8 cellular contexts compared by ENCODE assay signal in the genomic region with DNA sequence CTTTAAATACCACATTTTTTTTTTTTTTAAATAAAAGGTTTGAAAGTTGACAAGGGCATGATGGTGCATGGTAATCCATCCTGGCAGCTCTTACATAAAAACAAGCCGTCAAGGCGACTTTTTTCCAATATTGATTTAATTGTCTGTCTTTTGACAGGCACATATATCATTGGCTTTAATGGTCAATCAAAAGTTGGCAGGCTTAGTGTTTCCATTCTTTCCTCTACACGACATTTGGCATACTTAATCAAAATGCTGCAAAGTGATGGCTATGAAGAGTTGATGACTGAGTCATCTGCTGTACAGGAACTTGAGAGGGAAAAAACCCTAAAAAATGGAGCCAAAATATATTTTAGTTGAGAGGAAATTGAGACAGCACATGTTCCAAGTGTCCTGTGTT. TPM values are rescaled to one million over a fixed set of nuclear protein-coding genes. Genes with fewer than 3 reads are reported as not detected.
DNase-seq lines count a peak whose midpoint lies in the region; ATAC-seq and TF ChIP-seq lines count a peak whose summit lies in the region.

No MANE protein-coding gene starts in this region.

- H4K5ac ChIP-seq in IMR-90 (ENCODE audit: low read depth, low read length), result no peak overlapping the region

- H3K9me1 ChIP-seq in IMR-90 (ENCODE audit: insufficient read depth, low read length), result 0 out of 2 replicates have a peak, but pooled peaks cover 4% of the 10 kb centered on the region

- H3K4me2 ChIP-seq in BLaER1 treated with 17β-estradiol and CSF1 and Interleukin-3, amounts not matched to agents 10 nM and 100 nM, result peak overlapping the region; percentile 39 to 96 (median 90); a peak in 19 of 22 replicates
- H3K4me2 ChIP-seq in IMR-90 (ENCODE audit: low read depth, low read length), result peak overlapping the region; percentile 51; the same call in 1 of the 2 replicates

- no peak overlapping the region for H2BK5ac ChIP-seq in IMR-90 (ENCODE audit: low read depth, low read length, poor library complexity, severe bottlenecking)

- H3K9me3 ChIP-seq in BLaER1 treated with 17β-estradiol and CSF1 and Interleukin-3, amounts not matched to agents 10 nM and 100 nM (replicated peaks in 1 of 11), result no peaks in the 10 kb centered on the region
- no peaks in the 10 kb centered on the region for H3K9me3 ChIP-seq in IMR-90 (ENCODE audit: control insufficient read depth, insufficient read depth, low read length)
- H3K9me3 ChIP-seq in ascending aorta, result no peaks in the 10 kb centered on the region

- ATAC-seq in IMR-90 (ENCODE audit: low read depth) (no peak), GM21360 (IDR thresholded peaks at IDR 0.05; ENCODE audit: unreplicated experiment) (no peak), HG03139 (IDR thresholded peaks at IDR 0.05; ENCODE audit: unreplicated experiment) (no peak)

- H3K27ac ChIP-seq in BLaER1 treated with 17β-estradiol and CSF1 and Interleukin-3, amounts not matched to agents 10 nM and 100 nM, result no peak overlapping the region
- H3K27ac ChIP-seq in IMR-90 (ENCODE audit: insufficient read depth, low read length) (no peak overlapping the region), ascending aorta (peak overlapping the region; percentile 37 to 38)

- H2AK5ac ChIP-seq in IMR-90 (ENCODE audit: low read depth, low read length), result no peak overlapping the region

- dilution Hi-C loops in IMR-90 (cut with HindIII; ENCODE audit: low sequenced_read_pairs, unreplicated experiment), result no loop called here

- no peak overlapping the region for H2AFZ ChIP-seq in IMR-90 (replicated peaks; ENCODE audit: low read length, poor library complexity)

- no peak overlapping the region for H3K4me3 ChIP-seq in BLaER1 treated with 17β-estradiol and CSF1 and Interleukin-3, amounts not matched to agents 10 nM and 100 nM
- H3K4me3 ChIP-seq in IMR-90 (ENCODE audit: insufficient read depth, low read depth, low read length) (no peak overlapping the region), ascending aorta (peak overlapping the region in 1 of 2 donors; percentile 92)

- H4K91ac ChIP-seq in IMR-90 (ENCODE audit: insufficient read depth, low read depth, low read length), result no peak overlapping the region

- H3K4me1 ChIP-seq in BLaER1 treated with 17β-estradiol and CSF1 and Interleukin-3, amounts not matched to agents 10 nM and 100 nM, result peaks cover 36 to 56% (median 48%) of the 10 kb centered on the region in 10 experiments
- peaks cover 13% of the 10 kb centered on the region for H3K4me1 ChIP-seq in IMR-90 (ENCODE audit: control insufficient read depth, insufficient read depth, low read length)
- peaks cover 0 to 16% of the 10 kb centered on the region in 2 donors for H3K4me1 ChIP-seq in ascending aorta

- peaks cover 0 to 51% (median 23%) of the 10 kb centered on the region in 11 experiments; a peak in 14 of 22 replicates for H4K20me1 ChIP-seq in BLaER1 treated with 17β-estradiol and CSF1 and Interleukin-3, amounts not matched to agents 10 nM and 100 nM
- peaks cover 4% of the 10 kb centered on the region; the same call in 1 of the 2 replicates for H4K20me1 ChIP-seq in IMR-90 (ENCODE audit: insufficient read depth, low read length)

- no peaks in the 10 kb centered on the region for H3K27me3 ChIP-seq in BLaER1 treated with 17β-estradiol and CSF1 and Interleukin-3, amounts not matched to agents 10 nM and 100 nM
- H3K27me3 ChIP-seq in IMR-90 (ENCODE audit: control insufficient read depth, insufficient read depth, low read length) (no peaks in the 10 kb centered on the region), ascending aorta (no peaks in the 10 kb centered on the region)

- intact Hi-C loops in IMR-90 (cut with micrococcal nuclease) (loop anchor here (5.0 kb wide), 2 partner anchors 69 to 194 kb away; no protein-coding TSS in a partner anchor), ascending aorta (cut with DNase I) (loop anchor here (5.0 to 10.0 kb wide), 3 partner anchors 406 to 1281 kb away; a partner anchor contains a TSS)

- peaks cover 23 to 53% of the 10 kb centered on the region in 2 experiments for H3K79me1 ChIP-seq in IMR-90 (ENCODE audit: low read depth in 1 of 2, low read length in 2 of 2)

- no CpG with 5 or more reads among the region's 3 CpGs for WGBS in IMR-90 (ENCODE audit: extremely low coverage in 2 of 2, insufficient read length in 1 of 2), 2 experiments

- H3K9ac ChIP-seq in BLaER1 treated with 17β-estradiol and CSF1 and Interleukin-3, amounts not matched to agents 10 nM and 100 nM, result no peak overlapping the region
- no peak overlapping the region for H3K9ac ChIP-seq in IMR-90 (ENCODE audit: low read depth, low read length)

- no peak overlapping the region for H2BK15ac ChIP-seq in IMR-90 (ENCODE audit: low read depth, low read length)

- DNase-seq in IMR-90 (peak; percentile 36), ascending aorta (ENCODE audit: low spot score in 2 of 2) (no peak), mucosa of gallbladder (ENCODE audit: low spot score) (peak; percentile 56), hippocampal formation (lab: John Stamatoyannopoulos, UW) (no peak)
- no peak for DNase-seq in activated CD4-positive, alpha-beta T cell treated with anti-CD3 and anti-CD28 coated beads for 1 hour

- no peak for TF ChIP-seq POLR2A in IMR-90 (IDR thresholded peaks at IDR 0.05; ENCODE audit: low read depth, low read length)

- H2BK120ac ChIP-seq in IMR-90 (ENCODE audit: low read depth, low read length), result no peak overlapping the region

- H3K56ac ChIP-seq in IMR-90 (ENCODE audit: extremely low read depth, insufficient read depth, low read length), result no peak overlapping the region

- in situ Hi-C loops in IMR-90 (cut with MboI; ENCODE audit: low sequenced_read_pairs), result loop anchor here (25.0 kb wide), 1 partner anchor 1149 kb away; no protein-coding TSS in a partner anchor

- no peak overlapping the region for H2BK20ac ChIP-seq in IMR-90 (ENCODE audit: low read depth, low read length)

- no peak overlapping the region for H3K14ac ChIP-seq in IMR-90 (replicated peaks; ENCODE audit: low read depth, low read length)

- H3K18ac ChIP-seq in IMR-90 (ENCODE audit: low read depth, low read length), result no peak overlapping the region

- H2AK9ac ChIP-seq in IMR-90 (replicated peaks; ENCODE audit: low read depth, low read length, poor library complexity), result no peak overlapping the region

- BruUV-seq in IMR-90 (replicated peaks; lab: Mats Ljungman, UMichigan), result no TSS peak

- no peak overlapping the region for H4K8ac ChIP-seq in IMR-90 (ENCODE audit: low read depth in 2 of 2, low read length in 2 of 2)

- CTCF ChIA-PET in IMR-90 (lab: Yijun Ruan, JAX), result no interaction called here

- POLR2A ChIA-PET in IMR-90 (lab: Charles Lee; ENCODE audit: unreplicated experiment), result no interaction called here

- H3K36me3 ChIP-seq in BLaER1 treated with 17β-estradiol and CSF1 and Interleukin-3, amounts not matched to agents 10 nM and 100 nM, result peaks cover 0 to 6% (median 0%) of the 10 kb centered on the region in 11 experiments; a peak in 1 of 22 replicates
- H3K36me3 ChIP-seq in IMR-90 (ENCODE audit: control insufficient read depth, insufficient read depth, low read length) (no peaks in the 10 kb centered on the region), ascending aorta (no peaks in the 10 kb centered on the region)

- H3K23ac ChIP-seq in IMR-90 (ENCODE audit: low read depth, low read length), result no peak overlapping the region

- no peak for TF ChIP-seq RAD21 in IMR-90 (IDR thresholded peaks at IDR 0.05; ENCODE audit: low read length)

- H3K4ac ChIP-seq in IMR-90 (ENCODE audit: low read depth, low read length), result no peak overlapping the region

- TF ChIP-seq CTCF in IMR-90 (conservative IDR thresholded peaks at IDR 0.05; ENCODE audit: low read depth, low read length) (no peak), ascending aorta (IDR thresholded peaks at IDR 0.05) (no peak)

TF ChIP-seq in IMR-90, 13 proteins besides CTCF, POLR2A, EP300 and RAD21:
- TF ChIP-seq BHLHE40 (IDR thresholded peaks at IDR 0.05; ENCODE audit: low read depth, low read length) (no peak), MAZ (IDR thresholded peaks at IDR 0.05; ENCODE audit: borderline replicate concordance, low read depth, low read length) (no peak), FOS (IDR thresholded peaks at IDR 0.05; ENCODE audit: low read depth, low read length) (no peak)

RNA-seq across cellular contexts. Expression of a gene that starts 3.0 kb away (rescaled TPM):
- total RNA-seq in IMR-90 (2012; rRNA removed) (9.2 and 10.0 TPM in 2 replicates), ascending aorta (13.3 TPM), mucosa of gallbladder (32.0 TPM)
- 6.4 and 7.1 TPM in 2 replicates for polyA plus RNA-seq in IMR-90 (2012; rRNA removed)
- 2.8 and 4.6 TPM in 2 replicates for polyA plus RNA-seq in IMR-90 (2012; cell fraction: cytosol; rRNA removed)
- polyA plus RNA-seq in IMR-90 (2012; cell fraction: nucleus; rRNA removed; ENCODE audit: low replicate concordance), result 4.5 and 4.9 TPM in 2 replicates

RNA-seq across cellular contexts. Expression of a gene that starts 4.7 kb away (rescaled TPM):
- 16.1 and 16.9 TPM in 2 replicates for total RNA-seq in IMR-90 (2012; rRNA removed)
- 24.6 and 26.4 TPM in 2 replicates for polyA plus RNA-seq in IMR-90 (2012; rRNA removed)
- 8.9 and 21.0 TPM in 2 replicates for polyA plus RNA-seq in IMR-90 (2012; cell fraction: cytosol; rRNA removed)
- polyA plus RNA-seq in IMR-90 (2012; cell fraction: nucleus; rRNA removed; ENCODE audit: low replicate concordance), result 22.4 and 44.0 TPM in 2 replicates
- total RNA-seq in ascending aorta, result 10.1 TPM
- total RNA-seq in mucosa of gallbladder, result 41.1 TPM

Comparison
In these comparisons a context has a peak if more than half of its experiments do, and no peak if none do; other contexts are left out.
1. H3K27ac ChIP-seq: peak in ascending aorta (2 of 2); none in BLaER1 treated with 17β-estradiol and CSF1 and Interleukin-3, amounts not matched to agents 10 nM and 100 nM (0 of 11) and IMR-90 (single experiment).
2. DNase-seq: peak in IMR-90 (single experiment) and mucosa of gallbladder (single experiment); none in ascending aorta (0 of 2), activated CD4-positive, alpha-beta T cell treated with anti-CD3 and anti-CD28 coated beads for 1 hour (single experiment) and hippocampal formation (0 of 2).